ENCODE assay signal across 15 cellular contexts in genomic region chr18:22556271-22556990, GRCh38.
DNase-seq lines count a peak whose midpoint lies in the region; ATAC-seq and TF ChIP-seq lines count a peak whose summit lies in the region.
"Had no signal": no experiment of that assay in that cellular context is flagged by ENCODE, and none has a peak within 500 bp of the region (broad histone marks: within the 10 kb centered on the region; RNA-seq: fewer than 3 reads in every experiment).

No MANE protein-coding gene starts in this region.

- no peaks in the 10 kb centered on the region for H3K36me3 Mint-ChIP-seq in activated CD8-positive, alpha-beta T cell treated with anti-CD3 and anti-CD28 coated beads, Interleukin-2, amount 10 ng/mL, durations not matched to agents 7 days and 5 days (ENCODE audit: low read depth)
- no peaks in the 10 kb centered on the region for H3K36me3 Mint-ChIP-seq in activated T-cell treated with anti-CD3 and anti-CD28 coated beads, Interleukin-2, amount 50 U/mL, for 4 hours (ENCODE audit: insufficient read depth)

- no peak for ATAC-seq in activated CD8-positive, alpha-beta T cell treated with anti-CD3 and anti-CD28 coated beads, Interleukin-2, amount 10 ng/mL, durations not matched to agents 7 days and 5 days
- no peak for ATAC-seq in activated T-cell treated with anti-CD3 and anti-CD28 coated beads, Interleukin-2, amount 50 U/mL, for 4 hours
- ATAC-seq: left lung had no signal

- no peaks in the 10 kb centered on the region for H3K9me3 ChIP-seq in smooth muscle cell (replicated peaks; ENCODE audit: low read depth)
- H3K9me3 ChIP-seq: left lung had no signal

- no peak overlapping the region for H2AFZ ChIP-seq in smooth muscle cell (ENCODE audit: low read depth)

- H3F3A ChIP-seq in smooth muscle cell (ENCODE audit: low read depth) = peaks cover 15% of the 10 kb centered on the region

- H3K4me1 Mint-ChIP-seq in activated CD8-positive, alpha-beta T cell treated with anti-CD3 and anti-CD28 coated beads, Interleukin-2, amount 10 ng/mL, durations not matched to agents 7 days and 5 days (ENCODE audit: low read depth) = peaks cover 5% of the 10 kb centered on the region
- H3K4me1 Mint-ChIP-seq in activated T-cell treated with anti-CD3 and anti-CD28 coated beads, Interleukin-2, amount 50 U/mL, for 4 hours (ENCODE audit: low read depth) = peaks cover 3% of the 10 kb centered on the region

- peaks cover 27% of the 10 kb centered on the region for H3K4me1 ChIP-seq in smooth muscle cell (ENCODE audit: low read depth)

- no peaks in the 10 kb centered on the region for H4K20me1 ChIP-seq in smooth muscle cell (ENCODE audit: low read depth)

- CTCF ChIA-PET in activated CD8-positive, alpha-beta T cell treated with anti-CD3 and anti-CD28 coated beads, Interleukin-2, amount 10 ng/mL, durations not matched to agents 7 days and 5 days (lab: Charles Lee) = no interaction called here

- POLR2A ChIA-PET in activated CD8-positive, alpha-beta T cell treated with anti-CD3 and anti-CD28 coated beads, Interleukin-2, amount 10 ng/mL, durations not matched to agents 7 days and 5 days (lab: Charles Lee) = no interaction called here

- no peak overlapping the region for H3K4me3 ChIP-seq in astrocyte of the spinal cord (ENCODE audit: low read depth, low read length)
- no peak overlapping the region for H3K4me3 ChIP-seq in smooth muscle cell
- H3K4me3 ChIP-seq: left lung had no signal

- H3K79me2 ChIP-seq in smooth muscle cell (ENCODE audit: low read depth) = peaks cover 3% of the 10 kb centered on the region

- no peaks in the 10 kb centered on the region for H3K27me3 ChIP-seq in smooth muscle cell (ENCODE audit: low read depth)

- no peak for TF ChIP-seq CTCF in astrocyte of the spinal cord (IDR thresholded peaks at IDR 0.05; ENCODE audit: low read depth, low read length)
- no peak for TF ChIP-seq CTCF in smooth muscle cell (IDR thresholded peaks at IDR 0.05; ENCODE audit: borderline replicate concordance, insufficient read depth, poor library complexity, severe bottlenecking)

- no peaks in the 10 kb centered on the region for H3K9me3 Mint-ChIP-seq in activated CD8-positive, alpha-beta T cell treated with anti-CD3 and anti-CD28 coated beads, Interleukin-2, amount 10 ng/mL, durations not matched to agents 7 days and 5 days (ENCODE audit: insufficient read depth)
- H3K9me3 Mint-ChIP-seq in activated T-cell treated with anti-CD3 and anti-CD28 coated beads, Interleukin-2, amount 50 U/mL, for 4 hours = no peaks in the 10 kb centered on the region
- H3K9me3 Mint-ChIP-seq: neural crest cell had no signal

- peaks cover 37% of the 10 kb centered on the region for H3K27me3 Mint-ChIP-seq in activated CD8-positive, alpha-beta T cell treated with anti-CD3 and anti-CD28 coated beads, Interleukin-2, amount 10 ng/mL, durations not matched to agents 7 days and 5 days (ENCODE audit: low read depth)
- peaks cover 31% of the 10 kb centered on the region for H3K27me3 Mint-ChIP-seq in activated T-cell treated with anti-CD3 and anti-CD28 coated beads, Interleukin-2, amount 50 U/mL, for 4 hours (ENCODE audit: low read depth)

- WGBS in smooth muscle cell (ENCODE audit: low lambda C conversion rate) = 36% methylated on average over 7 of the region's 7 CpGs

- H3K27ac Mint-ChIP-seq in activated CD8-positive, alpha-beta T cell treated with anti-CD3 and anti-CD28 coated beads, Interleukin-2, amount 10 ng/mL, durations not matched to agents 7 days and 5 days = no peak overlapping the region

- peak overlapping the region; percentile 98 for H3K27ac ChIP-seq in smooth muscle cell (ENCODE audit: low read depth)
- H3K27ac ChIP-seq: left lung had no signal

- H3K4me2 ChIP-seq in smooth muscle cell = peak overlapping the region; percentile 98

- DNase-seq in HT1080 (ENCODE audit: low read depth) = peak; percentile 58
- peak; percentile 38 for DNase-seq in astrocyte of the spinal cord (ENCODE audit: low read depth, low spot score)
- DNase-seq in kidney glomerular epithelial cell (lab: John Stamatoyannopoulos, UW) = peak; percentile 43
- DNase-seq in smooth muscle cell (lab: John Stamatoyannopoulos, UW; ENCODE audit: unreplicated experiment) = no peak
- no peak for DNase-seq in Kasumi-1 (lab: John Stamatoyannopoulos, UW)
- DNase-seq in activated effector memory CD4-positive, alpha-beta T cell treated with anti-CD3 and anti-CD28 coated beads, Interleukin-2, amount 50 U/mL, for 16 hours = no peak
- DNase-seq in activated CD8-positive, alpha-beta T cell treated with anti-CD3 and anti-CD28 coated beads, Interleukin-2, amount 10 ng/mL, durations not matched to agents 7 days and 5 days = no peak
- no peak for DNase-seq in activated T-cell treated with anti-CD3 and anti-CD28 coated beads, Interleukin-2, amount 50 U/mL, for 4 hours
- DNase-seq: activated CD4-positive, alpha-beta T cell treated with anti-CD3 and anti-CD28 coated beads for 1 hour; DND-41; effector memory CD4-positive, alpha-beta T cell; NCI-H1694 treated with DMSO at 0.1 percent for 48 hours; stimulated activated CD4-positive, alpha-beta T cell treated with anti-CD3 and anti-CD28 coated beads, Interleukin-15, amount 100 ng/mL, for 24 hours had no signal

- peak overlapping the region; percentile 56 for H3K9ac ChIP-seq in smooth muscle cell (ENCODE audit: low read depth)

- in situ Hi-C loops in astrocyte of the spinal cord (cut with HindIII; ENCODE audit: low sequenced_read_pairs) = no loop called here

- no peaks in the 10 kb centered on the region for H3K36me3 ChIP-seq in smooth muscle cell (ENCODE audit: low read depth)
- H3K36me3 ChIP-seq: left lung had no signal

- no peak overlapping the region for H3K4me3 Mint-ChIP-seq in activated CD8-positive, alpha-beta T cell treated with anti-CD3 and anti-CD28 coated beads, Interleukin-2, amount 10 ng/mL, durations not matched to agents 7 days and 5 days
- H3K4me3 Mint-ChIP-seq in activated T-cell treated with anti-CD3 and anti-CD28 coated beads, Interleukin-2, amount 50 U/mL, for 4 hours = no peak overlapping the region

Comparison
In these comparisons a context has a peak if more than half of its experiments do, and no peak if none do; other contexts are left out.
1. DNase-seq: peak in HT1080 (single experiment), astrocyte of the spinal cord (single experiment) and kidney glomerular epithelial cell (single experiment); none in smooth muscle cell (single experiment), Kasumi-1 (0 of 2), activated effector memory CD4-positive, alpha-beta T cell treated with anti-CD3 and anti-CD28 coated beads, Interleukin-2, amount 50 U/mL, for 16 hours (single experiment), activated CD8-positive, alpha-beta T cell treated with anti-CD3 and anti-CD28 coated beads, Interleukin-2, amount 10 ng/mL, durations not matched to agents 7 days and 5 days (single experiment) and activated T-cell treated with anti-CD3 and anti-CD28 coated beads, Interleukin-2, amount 50 U/mL, for 4 hours (single experiment).